Comparison of ENCODE assay signal across 1 cellular context in the genomic region with DNA sequence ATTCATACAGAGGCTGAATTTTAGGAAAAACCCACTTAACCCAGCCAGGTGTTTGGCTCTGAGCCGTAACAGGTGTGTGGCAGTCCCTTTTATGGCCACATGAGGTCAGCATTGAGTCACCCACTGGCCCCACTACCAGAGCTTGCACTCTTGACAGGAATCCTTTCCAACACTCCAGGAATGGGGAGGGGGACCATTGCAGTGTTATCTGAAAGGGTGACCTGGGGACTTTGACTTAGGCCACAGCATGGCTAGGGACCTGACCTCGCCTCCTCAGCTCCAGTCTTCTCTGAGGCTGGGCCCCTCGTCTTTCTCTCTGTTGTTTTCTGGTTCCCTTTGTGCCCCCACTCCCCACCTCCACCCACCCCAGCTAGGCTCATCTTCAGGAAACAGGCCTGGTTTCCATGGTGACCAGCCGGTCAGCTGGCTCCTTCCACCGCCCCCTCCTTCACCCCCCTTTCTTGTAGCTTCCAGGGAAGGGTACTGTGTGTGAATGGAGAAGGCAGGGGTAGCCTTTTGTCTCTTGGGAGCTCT.
A peak's percentile ranks its signal among the peaks of the same experiment; 100 is the strongest.
TF ChIP-seq lines count a peak whose summit lies in the region.

No MANE protein-coding gene starts in this region.

TF ChIP-seq in HEK293, 187 proteins besides CTCF, POLR2A, EP300 and RAD21 (continues in another document):
- 0 out of 2 replicates have a peak, but pooled peaks have one; percentile 17 for TF ChIP-seq ZFP69B (tag by site-specific recombination; IDR thresholded peaks at IDR 0.05)
- TF ChIP-seq TCF7L2 (IDR thresholded peaks at IDR 0.05; ENCODE audit: borderline replicate concordance, low read depth, low read length): no peak
- TF ChIP-seq ZNF624 (tag by site-specific recombination; IDR thresholded peaks at IDR 0.05): no peak
- TF ChIP-seq ZNF585B (tag by site-specific recombination; IDR thresholded peaks at IDR 0.05): no peak
- TF ChIP-seq, protein P1, sequence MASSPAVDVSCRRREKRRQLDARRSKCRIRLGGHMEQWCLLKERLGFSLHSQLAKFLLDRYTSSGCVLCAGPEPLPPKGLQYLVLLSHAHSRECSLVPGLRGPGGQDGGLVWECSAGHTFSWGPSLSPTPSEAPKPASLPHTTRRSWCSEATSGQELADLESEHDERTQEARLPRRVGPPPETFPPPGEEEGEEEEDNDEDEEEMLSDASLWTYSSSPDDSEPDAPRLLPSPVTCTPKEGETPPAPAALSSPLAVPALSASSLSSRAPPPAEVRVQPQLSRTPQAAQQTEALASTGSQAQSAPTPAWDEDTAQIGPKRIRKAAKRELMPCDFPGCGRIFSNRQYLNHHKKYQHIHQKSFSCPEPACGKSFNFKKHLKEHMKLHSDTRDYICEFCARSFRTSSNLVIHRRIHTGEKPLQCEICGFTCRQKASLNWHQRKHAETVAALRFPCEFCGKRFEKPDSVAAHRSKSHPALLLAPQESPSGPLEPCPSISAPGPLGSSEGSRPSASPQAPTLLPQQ (tag by site-specific recombination; IDR thresholded peaks at IDR 0.05): peak; percentile 68; the same call in 1 of the 2 replicates
- no peak for TF ChIP-seq MYNN (tag by site-specific recombination; IDR thresholded peaks at IDR 0.05; ENCODE audit: borderline replicate concordance)
- TF ChIP-seq IKZF3 (tag by site-specific recombination; IDR thresholded peaks at IDR 0.05): peak; percentile 21; the same call in 1 of the 2 replicates
- no peak for TF ChIP-seq ZNF501 (tag by site-specific recombination; IDR thresholded peaks at IDR 0.05)
- TF ChIP-seq SCRT2 (tag by site-specific recombination; IDR thresholded peaks at IDR 0.05): peak; percentile 100
- TF ChIP-seq, protein P2, sequence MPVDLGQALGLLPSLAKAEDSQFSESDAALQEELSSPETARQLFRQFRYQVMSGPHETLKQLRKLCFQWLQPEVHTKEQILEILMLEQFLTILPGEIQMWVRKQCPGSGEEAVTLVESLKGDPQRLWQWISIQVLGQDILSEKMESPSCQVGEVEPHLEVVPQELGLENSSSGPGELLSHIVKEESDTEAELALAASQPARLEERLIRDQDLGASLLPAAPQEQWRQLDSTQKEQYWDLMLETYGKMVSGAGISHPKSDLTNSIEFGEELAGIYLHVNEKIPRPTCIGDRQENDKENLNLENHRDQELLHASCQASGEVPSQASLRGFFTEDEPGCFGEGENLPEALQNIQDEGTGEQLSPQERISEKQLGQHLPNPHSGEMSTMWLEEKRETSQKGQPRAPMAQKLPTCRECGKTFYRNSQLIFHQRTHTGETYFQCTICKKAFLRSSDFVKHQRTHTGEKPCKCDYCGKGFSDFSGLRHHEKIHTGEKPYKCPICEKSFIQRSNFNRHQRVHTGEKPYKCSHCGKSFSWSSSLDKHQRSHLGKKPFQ (tag by site-specific recombination; IDR thresholded peaks at IDR 0.05): no peak
- TF ChIP-seq, protein P3, sequence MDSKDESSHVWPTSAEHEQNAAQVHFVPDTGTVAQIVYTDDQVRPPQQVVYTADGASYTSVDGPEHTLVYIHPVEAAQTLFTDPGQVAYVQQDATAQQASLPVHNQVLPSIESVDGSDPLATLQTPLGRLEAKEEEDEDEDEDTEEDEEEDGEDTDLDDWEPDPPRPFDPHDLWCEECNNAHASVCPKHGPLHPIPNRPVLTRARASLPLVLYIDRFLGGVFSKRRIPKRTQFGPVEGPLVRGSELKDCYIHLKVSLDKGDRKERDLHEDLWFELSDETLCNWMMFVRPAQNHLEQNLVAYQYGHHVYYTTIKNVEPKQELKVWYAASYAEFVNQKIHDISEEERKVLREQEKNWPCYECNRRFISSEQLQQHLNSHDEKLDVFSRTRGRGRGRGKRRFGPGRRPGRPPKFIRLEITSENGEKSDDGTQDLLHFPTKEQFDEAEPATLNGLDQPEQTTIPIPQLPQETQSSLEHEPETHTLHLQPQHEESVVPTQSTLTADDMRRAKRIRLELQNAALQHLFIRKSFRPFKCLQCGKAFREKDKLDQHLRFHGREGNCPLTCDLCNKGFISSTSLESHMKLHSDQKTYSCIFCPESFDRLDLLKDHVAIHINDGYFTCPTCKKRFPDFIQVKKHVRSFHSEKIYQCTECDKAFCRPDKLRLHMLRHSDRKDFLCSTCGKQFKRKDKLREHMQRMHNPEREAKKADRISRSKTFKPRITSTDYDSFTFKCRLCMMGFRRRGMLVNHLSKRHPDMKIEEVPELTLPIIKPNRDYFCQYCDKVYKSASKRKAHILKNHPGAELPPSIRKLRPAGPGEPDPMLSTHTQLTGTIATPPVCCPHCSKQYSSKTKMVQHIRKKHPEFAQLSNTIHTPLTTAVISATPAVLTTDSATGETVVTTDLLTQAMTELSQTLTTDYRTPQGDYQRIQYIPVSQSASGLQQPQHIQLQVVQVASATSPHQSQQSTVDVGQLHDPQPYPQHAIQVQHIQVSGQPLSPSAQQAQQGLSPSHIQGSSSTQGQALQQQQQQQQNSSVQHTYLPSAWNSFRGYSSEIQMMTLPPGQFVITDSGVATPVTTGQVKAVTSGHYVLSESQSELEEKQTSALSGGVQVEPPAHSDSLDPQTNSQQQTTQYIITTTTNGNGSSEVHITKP (tag by site-specific recombination; IDR thresholded peaks at IDR 0.05): peak; percentile 75
- TF ChIP-seq SETDB1 (IDR thresholded peaks at IDR 0.05; ENCODE audit: insufficient read length, low read length): no peak
- TF ChIP-seq ZNF776 (tag by site-specific recombination; IDR thresholded peaks at IDR 0.05; ENCODE audit: borderline replicate concordance): no peak
- no peak for TF ChIP-seq SP7 (tag by site-specific recombination; IDR thresholded peaks at IDR 0.05)
- no peak for TF ChIP-seq ZSCAN16 (tag by site-specific recombination; IDR thresholded peaks at IDR 0.05)
- no peak for TF ChIP-seq ZNF175 (tag by site-specific recombination; IDR thresholded peaks at IDR 0.05)
- TF ChIP-seq, protein P4, sequence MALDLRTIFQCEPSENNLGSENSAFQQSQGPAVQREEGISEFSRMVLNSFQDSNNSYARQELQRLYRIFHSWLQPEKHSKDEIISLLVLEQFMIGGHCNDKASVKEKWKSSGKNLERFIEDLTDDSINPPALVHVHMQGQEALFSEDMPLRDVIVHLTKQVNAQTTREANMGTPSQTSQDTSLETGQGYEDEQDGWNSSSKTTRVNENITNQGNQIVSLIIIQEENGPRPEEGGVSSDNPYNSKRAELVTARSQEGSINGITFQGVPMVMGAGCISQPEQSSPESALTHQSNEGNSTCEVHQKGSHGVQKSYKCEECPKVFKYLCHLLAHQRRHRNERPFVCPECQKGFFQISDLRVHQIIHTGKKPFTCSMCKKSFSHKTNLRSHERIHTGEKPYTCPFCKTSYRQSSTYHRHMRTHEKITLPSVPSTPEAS (tag by site-specific recombination; IDR thresholded peaks at IDR 0.05): no peak
- no peak for TF ChIP-seq ZNF830 (tag by site-specific recombination; IDR thresholded peaks at IDR 0.05; ENCODE audit: low read depth)
- TF ChIP-seq ZEB2 (tag by site-specific recombination; IDR thresholded peaks at IDR 0.05): peak; percentile 81; the same call in 1 of the 2 replicates
- no peak for TF ChIP-seq ZNF112 (tag by site-specific recombination; IDR thresholded peaks at IDR 0.05)
- TF ChIP-seq ZNF660 (tag by site-specific recombination; IDR thresholded peaks at IDR 0.05): 0 out of 2 replicates have a peak, but pooled peaks have one; percentile 41
- TF ChIP-seq, protein P5, sequence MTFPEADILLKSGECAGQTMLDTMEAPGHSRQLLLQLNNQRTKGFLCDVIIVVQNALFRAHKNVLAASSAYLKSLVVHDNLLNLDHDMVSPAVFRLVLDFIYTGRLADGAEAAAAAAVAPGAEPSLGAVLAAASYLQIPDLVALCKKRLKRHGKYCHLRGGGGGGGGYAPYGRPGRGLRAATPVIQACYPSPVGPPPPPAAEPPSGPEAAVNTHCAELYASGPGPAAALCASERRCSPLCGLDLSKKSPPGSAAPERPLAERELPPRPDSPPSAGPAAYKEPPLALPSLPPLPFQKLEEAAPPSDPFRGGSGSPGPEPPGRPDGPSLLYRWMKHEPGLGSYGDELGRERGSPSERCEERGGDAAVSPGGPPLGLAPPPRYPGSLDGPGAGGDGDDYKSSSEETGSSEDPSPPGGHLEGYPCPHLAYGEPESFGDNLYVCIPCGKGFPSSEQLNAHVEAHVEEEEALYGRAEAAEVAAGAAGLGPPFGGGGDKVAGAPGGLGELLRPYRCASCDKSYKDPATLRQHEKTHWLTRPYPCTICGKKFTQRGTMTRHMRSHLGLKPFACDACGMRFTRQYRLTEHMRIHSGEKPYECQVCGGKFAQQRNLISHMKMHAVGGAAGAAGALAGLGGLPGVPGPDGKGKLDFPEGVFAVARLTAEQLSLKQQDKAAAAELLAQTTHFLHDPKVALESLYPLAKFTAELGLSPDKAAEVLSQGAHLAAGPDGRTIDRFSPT (tag by site-specific recombination; IDR thresholded peaks at IDR 0.05): no peak
- TF ChIP-seq SCRT1 (tag by site-specific recombination; IDR thresholded peaks at IDR 0.05; ENCODE audit: borderline replicate concordance): peak; percentile 98
- no peak for TF ChIP-seq ZNF24 (tag by site-specific recombination; IDR thresholded peaks at IDR 0.05)
- TF ChIP-seq MZF1 (tag by site-specific recombination; IDR thresholded peaks at IDR 0.05; ENCODE audit: borderline replicate concordance): no peak
- no peak for TF ChIP-seq ZNF423 (tag by site-specific recombination; IDR thresholded peaks at IDR 0.05)
- peak; percentile 94 for TF ChIP-seq ZNF654 (tag by site-specific recombination; IDR thresholded peaks at IDR 0.05; ENCODE audit: low read depth)
- TF ChIP-seq ZNF701 (tag by site-specific recombination; IDR thresholded peaks at IDR 0.05): no peak
- no peak for TF ChIP-seq HOXD13 (CRISPR knock-in tag; IDR thresholded peaks at IDR 0.05; ENCODE audit: borderline replicate concordance)
- no peak for TF ChIP-seq ZBTB21 (tag by site-specific recombination; IDR thresholded peaks at IDR 0.05)
- TF ChIP-seq, protein P6, sequence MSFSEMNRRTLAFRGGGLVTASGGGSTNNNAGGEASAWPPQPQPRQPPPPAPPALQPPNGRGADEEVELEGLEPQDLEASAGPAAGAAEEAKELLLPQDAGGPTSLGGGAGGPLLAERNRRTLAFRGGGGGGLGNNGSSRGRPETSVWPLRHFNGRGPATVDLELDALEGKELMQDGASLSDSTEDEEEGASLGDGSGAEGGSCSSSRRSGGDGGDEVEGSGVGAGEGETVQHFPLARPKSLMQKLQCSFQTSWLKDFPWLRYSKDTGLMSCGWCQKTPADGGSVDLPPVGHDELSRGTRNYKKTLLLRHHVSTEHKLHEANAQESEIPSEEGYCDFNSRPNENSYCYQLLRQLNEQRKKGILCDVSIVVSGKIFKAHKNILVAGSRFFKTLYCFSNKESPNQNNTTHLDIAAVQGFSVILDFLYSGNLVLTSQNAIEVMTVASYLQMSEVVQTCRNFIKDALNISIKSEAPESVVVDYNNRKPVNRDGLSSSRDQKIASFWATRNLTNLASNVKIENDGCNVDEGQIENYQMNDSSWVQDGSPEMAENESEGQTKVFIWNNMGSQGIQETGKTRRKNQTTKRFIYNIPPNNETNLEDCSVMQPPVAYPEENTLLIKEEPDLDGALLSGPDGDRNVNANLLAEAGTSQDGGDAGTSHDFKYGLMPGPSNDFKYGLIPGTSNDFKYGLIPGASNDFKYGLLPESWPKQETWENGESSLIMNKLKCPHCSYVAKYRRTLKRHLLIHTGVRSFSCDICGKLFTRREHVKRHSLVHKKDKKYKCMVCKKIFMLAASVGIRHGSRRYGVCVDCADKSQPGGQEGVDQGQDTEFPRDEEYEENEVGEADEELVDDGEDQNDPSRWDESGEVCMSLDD (tag by site-specific recombination; IDR thresholded peaks at IDR 0.05): no peak
- no peak for TF ChIP-seq ZIC2 (tag by site-specific recombination; IDR thresholded peaks at IDR 0.05)
- TF ChIP-seq, protein P7, sequence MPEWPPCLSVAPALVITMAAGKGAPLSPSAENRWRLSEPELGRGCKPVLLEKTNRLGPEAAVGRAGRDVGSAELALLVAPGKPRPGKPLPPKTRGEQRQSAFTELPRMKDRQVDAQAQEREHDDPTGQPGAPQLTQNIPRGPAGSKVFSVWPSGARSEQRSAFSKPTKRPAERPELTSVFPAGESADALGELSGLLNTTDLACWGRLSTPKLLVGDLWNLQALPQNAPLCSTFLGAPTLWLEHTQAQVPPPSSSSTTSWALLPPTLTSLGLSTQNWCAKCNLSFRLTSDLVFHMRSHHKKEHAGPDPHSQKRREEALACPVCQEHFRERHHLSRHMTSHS (tag by site-specific recombination; IDR thresholded peaks at IDR 0.05): no peak
- no peak for TF ChIP-seq ZNF521 (tag by site-specific recombination; IDR thresholded peaks at IDR 0.05)
- TF ChIP-seq, protein P8, sequence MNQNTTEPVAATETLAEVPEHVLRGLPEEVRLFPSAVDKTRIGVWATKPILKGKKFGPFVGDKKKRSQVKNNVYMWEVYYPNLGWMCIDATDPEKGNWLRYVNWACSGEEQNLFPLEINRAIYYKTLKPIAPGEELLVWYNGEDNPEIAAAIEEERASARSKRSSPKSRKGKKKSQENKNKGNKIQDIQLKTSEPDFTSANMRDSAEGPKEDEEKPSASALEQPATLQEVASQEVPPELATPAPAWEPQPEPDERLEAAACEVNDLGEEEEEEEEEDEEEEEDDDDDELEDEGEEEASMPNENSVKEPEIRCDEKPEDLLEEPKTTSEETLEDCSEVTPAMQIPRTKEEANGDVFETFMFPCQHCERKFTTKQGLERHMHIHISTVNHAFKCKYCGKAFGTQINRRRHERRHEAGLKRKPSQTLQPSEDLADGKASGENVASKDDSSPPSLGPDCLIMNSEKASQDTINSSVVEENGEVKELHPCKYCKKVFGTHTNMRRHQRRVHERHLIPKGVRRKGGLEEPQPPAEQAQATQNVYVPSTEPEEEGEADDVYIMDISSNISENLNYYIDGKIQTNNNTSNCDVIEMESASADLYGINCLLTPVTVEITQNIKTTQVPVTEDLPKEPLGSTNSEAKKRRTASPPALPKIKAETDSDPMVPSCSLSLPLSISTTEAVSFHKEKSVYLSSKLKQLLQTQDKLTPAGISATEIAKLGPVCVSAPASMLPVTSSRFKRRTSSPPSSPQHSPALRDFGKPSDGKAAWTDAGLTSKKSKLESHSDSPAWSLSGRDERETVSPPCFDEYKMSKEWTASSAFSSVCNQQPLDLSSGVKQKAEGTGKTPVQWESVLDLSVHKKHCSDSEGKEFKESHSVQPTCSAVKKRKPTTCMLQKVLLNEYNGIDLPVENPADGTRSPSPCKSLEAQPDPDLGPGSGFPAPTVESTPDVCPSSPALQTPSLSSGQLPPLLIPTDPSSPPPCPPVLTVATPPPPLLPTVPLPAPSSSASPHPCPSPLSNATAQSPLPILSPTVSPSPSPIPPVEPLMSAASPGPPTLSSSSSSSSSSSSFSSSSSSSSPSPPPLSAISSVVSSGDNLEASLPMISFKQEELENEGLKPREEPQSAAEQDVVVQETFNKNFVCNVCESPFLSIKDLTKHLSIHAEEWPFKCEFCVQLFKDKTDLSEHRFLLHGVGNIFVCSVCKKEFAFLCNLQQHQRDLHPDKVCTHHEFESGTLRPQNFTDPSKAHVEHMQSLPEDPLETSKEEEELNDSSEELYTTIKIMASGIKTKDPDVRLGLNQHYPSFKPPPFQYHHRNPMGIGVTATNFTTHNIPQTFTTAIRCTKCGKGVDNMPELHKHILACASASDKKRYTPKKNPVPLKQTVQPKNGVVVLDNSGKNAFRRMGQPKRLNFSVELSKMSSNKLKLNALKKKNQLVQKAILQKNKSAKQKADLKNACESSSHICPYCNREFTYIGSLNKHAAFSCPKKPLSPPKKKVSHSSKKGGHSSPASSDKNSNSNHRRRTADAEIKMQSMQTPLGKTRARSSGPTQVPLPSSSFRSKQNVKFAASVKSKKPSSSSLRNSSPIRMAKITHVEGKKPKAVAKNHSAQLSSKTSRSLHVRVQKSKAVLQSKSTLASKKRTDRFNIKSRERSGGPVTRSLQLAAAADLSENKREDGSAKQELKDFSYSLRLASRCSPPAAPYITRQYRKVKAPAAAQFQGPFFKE (tag by site-specific recombination; IDR thresholded peaks at IDR 0.05; ENCODE audit: borderline replicate concordance): no peak
- TF ChIP-seq ZNF777 (tag by site-specific recombination; IDR thresholded peaks at IDR 0.05; ENCODE audit: borderline replicate concordance): no peak
- TF ChIP-seq ZNF623 (tag by site-specific recombination; IDR thresholded peaks at IDR 0.05): no peak
